ENCODE assay signal across 17 cellular contexts in genomic region chr13:98050041-98050466, GRCh38.
DNase-seq lines count a peak whose midpoint lies in the region; ATAC-seq and TF ChIP-seq lines count a peak whose summit lies in the region.
"Had no signal": no experiment of that assay in that cellular context is flagged by ENCODE, and none has a peak within 500 bp of the region (broad histone marks: within the 10 kb centered on the region; RNA-seq: fewer than 3 reads in every experiment).

No MANE protein-coding gene starts in this region.

- H3F3A ChIP-seq in PC-3 (ENCODE audit: low read length, unreplicated experiment), result no peaks in the 10 kb centered on the region
- H3F3A ChIP-seq in GM23338 (replicated peaks; ENCODE audit: low read depth), result no peaks in the 10 kb centered on the region

- no peak overlapping the region for H3K27ac Mint-ChIP-seq in GM23338
- H3K27ac Mint-ChIP-seq: activated CD4-positive, alpha-beta memory T cell treated with anti-CD3 and anti-CD28 coated beads for 36 hours; CD4-positive, alpha-beta T cell; IgD-negative memory B cell; stimulated activated naive CD8-positive, alpha-beta T cell treated with anti-CD3 and anti-CD28 coated beads, Interleukin-15, Interleukin-2, amounts not matched to agents 100 ng/mL and 50 ng/mL, for 24 hours had no signal

- H3K4me3 ChIP-seq in PC-3 (ENCODE audit: low read length), result no peak overlapping the region
- no peak overlapping the region for H3K4me3 ChIP-seq in fibroblast of villous mesenchyme (ENCODE audit: low read depth, low read length)
- H3K4me3 ChIP-seq in GM23338, result no peak overlapping the region
- H3K4me3 ChIP-seq in neuronal stem cell (ENCODE audit: low read length in 2 of 2), result peak overlapping the region in 1 of 2 donors; percentile 64
- H3K4me3 ChIP-seq: prostate gland had no signal

- no peaks in the 10 kb centered on the region for H4K20me1 ChIP-seq in PC-3 (ENCODE audit: low read length)
- H4K20me1 ChIP-seq in GM23338 (replicated peaks; ENCODE audit: insufficient read depth), result no peaks in the 10 kb centered on the region

- peaks cover 9% of the 10 kb centered on the region; the same call in 1 of the 2 replicates for H3K4me1 ChIP-seq in PC-3 (ENCODE audit: insufficient read depth, low read length)
- 0 out of 2 replicates have a peak, but pooled peaks cover 3% of the 10 kb centered on the region for H3K4me1 ChIP-seq in GM23338 (ENCODE audit: insufficient read depth)
- H3K4me1 ChIP-seq in neuronal stem cell (ENCODE audit: control insufficient read depth in 2 of 2, insufficient read depth in 1 of 2, low read depth in 1 of 2, low read length in 2 of 2), result no peaks in the 10 kb centered on the region
- H3K4me1 ChIP-seq: prostate gland had no signal

- H2AK5ac ChIP-seq in neuronal stem cell (ENCODE audit: low read depth, low read length), result no peak overlapping the region

- H3K23ac ChIP-seq in neuronal stem cell (ENCODE audit: low read depth, low read length, poor library complexity), result no peak overlapping the region

- H3K4me2 ChIP-seq in PC-3 (ENCODE audit: low read length) (no peak overlapping the region), GM23338 (no peak overlapping the region), neuronal stem cell (ENCODE audit: insufficient read depth, low read length, poor library complexity, severe bottlenecking) (no peak overlapping the region)

- TF ChIP-seq CTCF in PC-3 (conservative IDR thresholded peaks at IDR 0.05; ENCODE audit: low read depth, low read length) (no peak), fibroblast of villous mesenchyme (IDR thresholded peaks at IDR 0.05; ENCODE audit: insufficient read depth, low read depth, low read length) (no peak), GM23338 (conservative IDR thresholded peaks at IDR 0.05; ENCODE audit: low read depth in 2 of 2) (no peak)

- H3K79me2 ChIP-seq in PC-3 (ENCODE audit: low read length), result no peaks in the 10 kb centered on the region
- no peaks in the 10 kb centered on the region for H3K79me2 ChIP-seq in GM23338 (replicated peaks; ENCODE audit: insufficient read depth)

- H3K27me3 Mint-ChIP-seq in GM23338 (ENCODE audit: insufficient read depth, low read depth, poor library complexity), result peaks cover 11% of the 10 kb centered on the region

- H4K91ac ChIP-seq in neuronal stem cell (ENCODE audit: low read depth, low read length, poor library complexity), result no peak overlapping the region

- no peak overlapping the region for H3K18ac ChIP-seq in neuronal stem cell (ENCODE audit: low read length)

- H3K9me2 ChIP-seq in PC-3 (replicated peaks; ENCODE audit: low read length) (no peaks in the 10 kb centered on the region), GM23338 (ENCODE audit: insufficient read depth) (no peaks in the 10 kb centered on the region)

- H3K9me3 ChIP-seq in PC-3 (ENCODE audit: low read length), result no peaks in the 10 kb centered on the region
- no peaks in the 10 kb centered on the region for H3K9me3 ChIP-seq in neuronal stem cell (replicated peaks in 1 of 2; ENCODE audit: control insufficient read depth in 2 of 2, insufficient read depth in 1 of 2, low read depth in 1 of 2, low read length in 2 of 2)
- H3K9me3 ChIP-seq: prostate gland had no signal

- H2AFZ ChIP-seq in PC-3 (ENCODE audit: low read length) (no peak overlapping the region), GM23338 (no peak overlapping the region), neuronal stem cell (ENCODE audit: low read length) (no peak overlapping the region)

- no peaks in the 10 kb centered on the region for H3K36me3 ChIP-seq in PC-3 (ENCODE audit: low read depth, low read length)
- H3K36me3 ChIP-seq in GM23338 (ENCODE audit: insufficient read depth), result no peaks in the 10 kb centered on the region
- H3K36me3 ChIP-seq in neuronal stem cell (replicated peaks in 1 of 2; ENCODE audit: control insufficient read depth in 2 of 2, insufficient read depth in 2 of 2, low read length in 2 of 2), result no peaks in the 10 kb centered on the region
- H3K36me3 ChIP-seq: prostate gland had no signal

- peak; percentile 92 for DNase-seq in COLO668 (lab: John Stamatoyannopoulos, UW; ENCODE audit: unreplicated experiment)
- DNase-seq in HCEC 1CT, result peak; percentile 10
- peak; percentile 59 for DNase-seq in PC-3
- DNase-seq in fibroblast of villous mesenchyme (ENCODE audit: low read depth), result peak; percentile 33
- DNase-seq in NCI-H524 (lab: John Stamatoyannopoulos, UW), result no peak
- DNase-seq in NCI-H1694 (lab: John Stamatoyannopoulos, UW), result no peak
- no peak for DNase-seq in GM23338 (ENCODE audit: low spot score)
- DNase-seq in neuronal stem cell (ENCODE audit: low spot score), result no peak
- DNase-seq: activated CD4-positive, alpha-beta memory T cell treated with anti-CD3 and anti-CD28 coated beads for 36 hours; activated gamma-delta T cell treated with Interleukin-2 at 50 U/mL for 16 hours; CD4-positive, alpha-beta T cell; stimulated activated CD4-positive, alpha-beta T cell treated with anti-CD3 and anti-CD28 coated beads, Interleukin-4, amount 100 ng/mL, for 4 hours; T-helper 1 cell had no signal

- H2BK15ac ChIP-seq in neuronal stem cell (ENCODE audit: low read length), result no peak overlapping the region

- POLR2A ChIA-PET in PC-3 (lab: Charles Lee; ENCODE audit: unreplicated experiment), result no interaction called here

- no CpG with 5 or more reads among the region's 6 CpGs for WGBS in neuronal stem cell (ENCODE audit: extremely low coverage in 2 of 2, insufficient read length in 2 of 2, insufficient replicate concordance in 1 of 2), 2 donors

- peaks cover 8% of the 10 kb centered on the region; the same call in 2 of the 3 replicates for H3K4me1 Mint-ChIP-seq in GM23338
- H3K4me1 Mint-ChIP-seq: IgD-negative memory B cell had no signal

- peaks cover 3% of the 10 kb centered on the region; the same call in 1 of the 3 replicates for H3K36me3 Mint-ChIP-seq in GM23338 (ENCODE audit: low read depth)
- H3K36me3 Mint-ChIP-seq: activated CD4-positive, alpha-beta memory T cell treated with anti-CD3 and anti-CD28 coated beads for 36 hours had no signal

- H3K4me3 Mint-ChIP-seq in GM23338, result no peak overlapping the region
- H3K4me3 Mint-ChIP-seq: activated CD4-positive, alpha-beta memory T cell treated with anti-CD3 and anti-CD28 coated beads for 36 hours; CD4-positive, alpha-beta T cell; IgD-negative memory B cell; stimulated activated naive CD8-positive, alpha-beta T cell treated with anti-CD3 and anti-CD28 coated beads, Interleukin-15, Interleukin-2, amounts not matched to agents 100 ng/mL and 50 ng/mL, for 24 hours had no signal

- no peaks in the 10 kb centered on the region for H3K79me1 ChIP-seq in neuronal stem cell (ENCODE audit: low read depth, low read length)

- H3K27me3 ChIP-seq in PC-3 (ENCODE audit: low read length) (no peaks in the 10 kb centered on the region), GM23338 (ENCODE audit: insufficient read depth) (no peaks in the 10 kb centered on the region), neuronal stem cell (ENCODE audit: control insufficient read depth in 3 of 3, insufficient read depth in 3 of 3, low read depth in 1 of 3, low read length in 3 of 3) (no peaks in the 10 kb centered on the region)

- CTCF ChIA-PET in PC-3 (lab: Charles Lee), result no interaction called here

- H4K8ac ChIP-seq in neuronal stem cell (ENCODE audit: low read depth, low read length), result no peak overlapping the region

- ATAC-seq in PC-3 (peak; percentile 76), GM23338 (no peak)

- BruUV-seq in PC-3 (replicated peaks; lab: Mats Ljungman, UMichigan), result no TSS peak

- H3K9ac ChIP-seq in PC-3 (ENCODE audit: low read length) (no peak overlapping the region), neuronal stem cell (ENCODE audit: low read depth, low read length, poor library complexity) (no peak overlapping the region)

- peaks cover 3% of the 10 kb centered on the region; the same call in 2 of the 3 replicates for H3K9me3 Mint-ChIP-seq in GM23338
- H3K9me3 Mint-ChIP-seq: CD4-positive, alpha-beta T cell had no signal

- H2BK12ac ChIP-seq in neuronal stem cell (ENCODE audit: low read length), result no peak overlapping the region

- no peak overlapping the region for H3K4ac ChIP-seq in neuronal stem cell (ENCODE audit: low read length)

- no peak overlapping the region for H2BK5ac ChIP-seq in neuronal stem cell (ENCODE audit: low read length)

- H3K27ac ChIP-seq in PC-3 (ENCODE audit: low read length) (no peak overlapping the region), GM23338 (ENCODE audit: low read depth) (no peak overlapping the region), neuronal stem cell (replicated peaks; ENCODE audit: low read length) (no peak overlapping the region)
- H3K27ac ChIP-seq: epithelial cell of prostate, prostate gland had no signal

- no peak overlapping the region for H2BK120ac ChIP-seq in neuronal stem cell (ENCODE audit: low read depth, low read length)

- no peak overlapping the region for H3K14ac ChIP-seq in neuronal stem cell (ENCODE audit: low read length)

- intact Hi-C loops in PC-3 (cut with micrococcal nuclease), result no loop called here

TF ChIP-seq in GM23338, 12 proteins besides CTCF, POLR2A, EP300 and RAD21 (continues in another document):
- TF ChIP-seq EZH2phosphoT487 (IDR thresholded peaks at IDR 0.05; ENCODE audit: unreplicated experiment) (no peak), ZNF331 (CRISPR knock-in tag; IDR thresholded peaks at IDR 0.05; ENCODE audit: low read depth) (no peak)

Comparison
In these comparisons a context has a peak if more than half of its experiments do, and no peak if none do; other contexts are left out.
1. DNase-seq: peak in COLO668 (single experiment), HCEC 1CT (single experiment), PC-3 (single experiment) and fibroblast of villous mesenchyme (single experiment); none in NCI-H524 (0 of 2), NCI-H1694 (single experiment), GM23338 (single experiment) and neuronal stem cell (single experiment).